Comparison of ENCODE assay signal across 2 cellular contexts in the genomic region with DNA sequence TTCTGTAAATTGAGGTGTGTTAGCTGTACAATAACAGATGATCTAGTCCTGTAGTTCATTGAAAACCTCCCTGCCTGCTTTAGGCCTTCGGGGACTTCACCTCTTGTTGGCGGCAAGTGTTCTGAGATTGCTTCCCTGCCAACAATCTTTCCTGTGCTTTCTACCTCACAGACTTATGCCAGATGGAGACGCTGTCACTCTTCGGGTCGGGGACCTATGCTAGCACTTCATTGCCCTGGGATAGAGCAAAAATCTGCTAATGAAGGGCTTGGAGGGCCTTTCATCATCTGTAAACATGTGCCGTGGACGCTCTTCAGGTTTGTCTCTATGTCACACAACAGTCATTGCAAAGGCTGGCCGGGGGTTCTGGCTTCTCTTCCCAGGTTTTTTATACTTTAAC.
TF ChIP-seq lines count a peak whose summit lies in the region.

No MANE protein-coding gene starts in this region.

TF ChIP-seq in HCT116, 20 proteins besides CTCF, POLR2A, EP300 and RAD21 (continued from another document):
- TF ChIP-seq, protein P1, sequence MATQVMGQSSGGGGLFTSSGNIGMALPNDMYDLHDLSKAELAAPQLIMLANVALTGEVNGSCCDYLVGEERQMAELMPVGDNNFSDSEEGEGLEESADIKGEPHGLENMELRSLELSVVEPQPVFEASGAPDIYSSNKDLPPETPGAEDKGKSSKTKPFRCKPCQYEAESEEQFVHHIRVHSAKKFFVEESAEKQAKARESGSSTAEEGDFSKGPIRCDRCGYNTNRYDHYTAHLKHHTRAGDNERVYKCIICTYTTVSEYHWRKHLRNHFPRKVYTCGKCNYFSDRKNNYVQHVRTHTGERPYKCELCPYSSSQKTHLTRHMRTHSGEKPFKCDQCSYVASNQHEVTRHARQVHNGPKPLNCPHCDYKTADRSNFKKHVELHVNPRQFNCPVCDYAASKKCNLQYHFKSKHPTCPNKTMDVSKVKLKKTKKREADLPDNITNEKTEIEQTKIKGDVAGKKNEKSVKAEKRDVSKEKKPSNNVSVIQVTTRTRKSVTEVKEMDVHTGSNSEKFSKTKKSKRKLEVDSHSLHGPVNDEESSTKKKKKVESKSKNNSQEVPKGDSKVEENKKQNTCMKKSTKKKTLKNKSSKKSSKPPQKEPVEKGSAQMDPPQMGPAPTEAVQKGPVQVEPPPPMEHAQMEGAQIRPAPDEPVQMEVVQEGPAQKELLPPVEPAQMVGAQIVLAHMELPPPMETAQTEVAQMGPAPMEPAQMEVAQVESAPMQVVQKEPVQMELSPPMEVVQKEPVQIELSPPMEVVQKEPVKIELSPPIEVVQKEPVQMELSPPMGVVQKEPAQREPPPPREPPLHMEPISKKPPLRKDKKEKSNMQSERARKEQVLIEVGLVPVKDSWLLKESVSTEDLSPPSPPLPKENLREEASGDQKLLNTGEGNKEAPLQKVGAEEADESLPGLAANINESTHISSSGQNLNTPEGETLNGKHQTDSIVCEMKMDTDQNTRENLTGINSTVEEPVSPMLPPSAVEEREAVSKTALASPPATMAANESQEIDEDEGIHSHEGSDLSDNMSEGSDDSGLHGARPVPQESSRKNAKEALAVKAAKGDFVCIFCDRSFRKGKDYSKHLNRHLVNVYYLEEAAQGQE (IDR thresholded peaks at IDR 0.05; ENCODE audit: low read depth), result no peak
- TF ChIP-seq SIN3A (IDR thresholded peaks at IDR 0.05; ENCODE audit: low read depth) (no peak), TCF7L2 (IDR thresholded peaks at IDR 0.05; ENCODE audit: borderline replicate concordance, extremely low read depth, insufficient read depth, insufficient read length) (no peak), ELF1 (IDR thresholded peaks at IDR 0.05; ENCODE audit: borderline replicate concordance, low read depth) (no peak), ZFX (IDR thresholded peaks at IDR 0.05) (no peak), EZH2 (IDR thresholded peaks at IDR 0.05) (no peak)
- TF ChIP-seq, protein P2, sequence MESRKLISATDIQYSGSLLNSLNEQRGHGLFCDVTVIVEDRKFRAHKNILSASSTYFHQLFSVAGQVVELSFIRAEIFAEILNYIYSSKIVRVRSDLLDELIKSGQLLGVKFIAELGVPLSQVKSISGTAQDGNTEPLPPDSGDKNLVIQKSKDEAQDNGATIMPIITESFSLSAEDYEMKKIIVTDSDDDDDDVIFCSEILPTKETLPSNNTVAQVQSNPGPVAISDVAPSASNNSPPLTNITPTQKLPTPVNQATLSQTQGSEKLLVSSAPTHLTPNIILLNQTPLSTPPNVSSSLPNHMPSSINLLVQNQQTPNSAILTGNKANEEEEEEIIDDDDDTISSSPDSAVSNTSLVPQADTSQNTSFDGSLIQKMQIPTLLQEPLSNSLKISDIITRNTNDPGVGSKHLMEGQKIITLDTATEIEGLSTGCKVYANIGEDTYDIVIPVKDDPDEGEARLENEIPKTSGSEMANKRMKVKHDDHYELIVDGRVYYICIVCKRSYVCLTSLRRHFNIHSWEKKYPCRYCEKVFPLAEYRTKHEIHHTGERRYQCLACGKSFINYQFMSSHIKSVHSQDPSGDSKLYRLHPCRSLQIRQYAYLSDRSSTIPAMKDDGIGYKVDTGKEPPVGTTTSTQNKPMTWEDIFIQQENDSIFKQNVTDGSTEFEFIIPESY (IDR thresholded peaks at IDR 0.05; ENCODE audit: extremely low read depth, insufficient replicate concordance, low read length), result no peak
- TF ChIP-seq, protein P3, sequence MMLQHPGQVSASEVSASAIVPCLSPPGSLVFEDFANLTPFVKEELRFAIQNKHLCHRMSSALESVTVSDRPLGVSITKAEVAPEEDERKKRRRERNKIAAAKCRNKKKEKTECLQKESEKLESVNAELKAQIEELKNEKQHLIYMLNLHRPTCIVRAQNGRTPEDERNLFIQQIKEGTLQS (IDR thresholded peaks at IDR 0.05), result no peak
- TF ChIP-seq, protein P4, sequence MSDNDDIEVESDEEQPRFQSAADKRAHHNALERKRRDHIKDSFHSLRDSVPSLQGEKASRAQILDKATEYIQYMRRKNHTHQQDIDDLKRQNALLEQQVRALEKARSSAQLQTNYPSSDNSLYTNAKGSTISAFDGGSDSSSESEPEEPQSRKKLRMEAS (IDR thresholded peaks at IDR 0.05), result no peak
TF ChIP-seq in HCT116: peak in this region for 0.

TF ChIP-seq in WTC11, 78 proteins besides CTCF, POLR2A, EP300 and RAD21 (continued from another document):
- TF ChIP-seq, protein P5, sequence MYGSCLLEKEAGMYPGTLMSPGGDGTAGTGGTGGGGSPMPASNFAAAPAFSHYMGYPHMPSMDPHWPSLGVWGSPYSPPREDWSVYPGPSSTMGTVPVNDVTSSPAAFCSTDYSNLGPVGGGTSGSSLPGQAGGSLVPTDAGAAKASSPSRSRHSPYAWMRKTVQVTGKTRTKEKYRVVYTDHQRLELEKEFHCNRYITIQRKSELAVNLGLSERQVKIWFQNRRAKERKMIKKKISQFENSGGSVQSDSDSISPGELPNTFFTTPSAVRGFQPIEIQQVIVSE (CRISPR knock-in tag; IDR thresholded peaks at IDR 0.05; ENCODE audit: borderline replicate concordance), result no peak
- no peak for TF ChIP-seq ZNF121 (CRISPR knock-in tag; IDR thresholded peaks at IDR 0.05)
- TF ChIP-seq, protein P6, sequence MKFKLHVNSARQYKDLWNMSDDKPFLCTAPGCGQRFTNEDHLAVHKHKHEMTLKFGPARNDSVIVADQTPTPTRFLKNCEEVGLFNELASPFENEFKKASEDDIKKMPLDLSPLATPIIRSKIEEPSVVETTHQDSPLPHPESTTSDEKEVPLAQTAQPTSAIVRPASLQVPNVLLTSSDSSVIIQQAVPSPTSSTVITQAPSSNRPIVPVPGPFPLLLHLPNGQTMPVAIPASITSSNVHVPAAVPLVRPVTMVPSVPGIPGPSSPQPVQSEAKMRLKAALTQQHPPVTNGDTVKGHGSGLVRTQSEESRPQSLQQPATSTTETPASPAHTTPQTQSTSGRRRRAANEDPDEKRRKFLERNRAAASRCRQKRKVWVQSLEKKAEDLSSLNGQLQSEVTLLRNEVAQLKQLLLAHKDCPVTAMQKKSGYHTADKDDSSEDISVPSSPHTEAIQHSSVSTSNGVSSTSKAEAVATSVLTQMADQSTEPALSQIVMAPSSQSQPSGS (CRISPR knock-in tag; IDR thresholded peaks at IDR 0.05; ENCODE audit: borderline replicate concordance, low read depth), result no peak
- TF ChIP-seq, protein P7, sequence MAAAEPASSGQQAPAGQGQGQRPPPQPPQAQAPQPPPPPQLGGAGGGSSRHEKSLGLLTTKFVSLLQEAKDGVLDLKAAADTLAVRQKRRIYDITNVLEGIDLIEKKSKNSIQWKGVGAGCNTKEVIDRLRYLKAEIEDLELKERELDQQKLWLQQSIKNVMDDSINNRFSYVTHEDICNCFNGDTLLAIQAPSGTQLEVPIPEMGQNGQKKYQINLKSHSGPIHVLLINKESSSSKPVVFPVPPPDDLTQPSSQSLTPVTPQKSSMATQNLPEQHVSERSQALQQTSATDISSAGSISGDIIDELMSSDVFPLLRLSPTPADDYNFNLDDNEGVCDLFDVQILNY (CRISPR knock-in tag; IDR thresholded peaks at IDR 0.05), result no peak
- TF ChIP-seq ZNF423 (CRISPR knock-in tag; IDR thresholded peaks at IDR 0.05), result no peak
- no peak for TF ChIP-seq HMGA2 (CRISPR knock-in tag; IDR thresholded peaks at IDR 0.05)
- no peak for TF ChIP-seq MXD4 (CRISPR knock-in tag; IDR thresholded peaks at IDR 0.05; ENCODE audit: borderline replicate concordance)
- TF ChIP-seq TEAD1 (CRISPR knock-in tag; IDR thresholded peaks at IDR 0.05), result no peak
- TF ChIP-seq ZBTB21 (CRISPR knock-in tag; IDR thresholded peaks at IDR 0.05; ENCODE audit: borderline replicate concordance), result no peak
- no peak for TF ChIP-seq SMAD3 (CRISPR knock-in tag; IDR thresholded peaks at IDR 0.05; ENCODE audit: borderline replicate concordance)
- TF ChIP-seq SMAD4 (CRISPR knock-in tag; IDR thresholded peaks at IDR 0.05), result no peak
- no peak for TF ChIP-seq NFE2L1 (CRISPR knock-in tag; IDR thresholded peaks at IDR 0.05)
